ENCODE assay signal across 30 cellular contexts in the genomic region with DNA sequence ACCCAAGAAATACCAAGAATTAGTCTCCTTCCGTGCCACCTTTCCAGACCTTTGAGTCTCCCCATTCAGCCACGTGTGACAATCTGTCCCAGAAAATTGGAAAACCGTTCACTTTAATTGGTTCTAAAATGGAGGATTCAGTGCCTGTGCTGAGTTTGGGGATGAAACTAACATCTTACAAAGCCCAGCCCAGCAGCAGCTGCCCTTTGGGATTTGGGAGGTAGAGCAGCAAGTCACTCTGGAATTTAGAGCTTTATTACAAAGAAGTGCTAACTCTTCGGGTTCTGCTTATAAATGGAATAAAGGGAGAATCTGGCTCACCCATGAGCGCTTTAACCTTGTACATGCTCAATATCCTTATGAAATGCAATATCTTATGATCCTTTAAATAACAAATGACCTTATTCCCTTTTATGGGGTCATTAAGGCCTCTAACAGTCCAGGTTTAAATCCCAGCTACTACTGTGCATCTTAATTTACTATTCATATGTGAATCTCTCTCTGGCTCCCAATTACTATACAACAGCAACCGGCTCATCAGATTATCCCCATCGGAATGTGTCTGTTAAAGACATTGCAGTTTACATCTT.
"Had no signal": no experiment of that assay in that cellular context is flagged by ENCODE, and none has a peak within 500 bp of the region (broad histone marks: within the 10 kb centered on the region; RNA-seq: fewer than 3 reads in every experiment).

No MANE protein-coding gene starts in this region.

- H3K9me3 ChIP-seq: MG63 had no signal

- H3K4me3 ChIP-seq: MG63 had no signal

- DNase-seq: Karpas-422, Kasumi-1, MG63, MM.1S, MV-4-11, NCI-H1048, NCI-H1092, NCI-H1092 treated with DMSO at 0.1 percent for 48 hours, NCI-H1105, NCI-H1105 treated with DMSO at 0.1 percent for 48 hours, NCI-H1417, NCI-H1417 treated with DMSO at 0.1 percent for 48 hours, NCI-H1436, NCI-H1436 treated with DMSO at 0.1 percent for 48 hours, NCI-H146, NCI-H187, NCI-H187 treated with DMSO at 0.1 percent for 48 hours, NCI-H1930, NCI-H2029, NCI-H2029 treated with DMSO at 0.1 percent for 48 hours, NCI-H2081, NCI-H2081 treated with DMSO at 0.1 percent for 48 hours, NCI-H2107, NCI-H2171, NCI-H2171 treated with DMSO at 0.1 percent for 48 hours, NCI-H2227 treated with DMSO at 0.1 percent for 48 hours, NCI-H226, NCI-H345, NCI-H510A, NCI-H510A treated with DMSO at 0.1 percent for 48 hours had no signal

- H3K27me3 ChIP-seq: MG63 had no signal

- H3K36me3 ChIP-seq: MG63 had no signal
